Comparison of ENCODE assay signal across 1 cellular context in genomic region chr10:79413196-79413595, GRCh38.
TF ChIP-seq lines count a peak whose summit lies in the region.

No MANE protein-coding gene starts in this region.

TF ChIP-seq in GM23338, 12 proteins besides CTCF, POLR2A, EP300 and RAD21 (continued from another document):
- TF ChIP-seq, protein P1, sequence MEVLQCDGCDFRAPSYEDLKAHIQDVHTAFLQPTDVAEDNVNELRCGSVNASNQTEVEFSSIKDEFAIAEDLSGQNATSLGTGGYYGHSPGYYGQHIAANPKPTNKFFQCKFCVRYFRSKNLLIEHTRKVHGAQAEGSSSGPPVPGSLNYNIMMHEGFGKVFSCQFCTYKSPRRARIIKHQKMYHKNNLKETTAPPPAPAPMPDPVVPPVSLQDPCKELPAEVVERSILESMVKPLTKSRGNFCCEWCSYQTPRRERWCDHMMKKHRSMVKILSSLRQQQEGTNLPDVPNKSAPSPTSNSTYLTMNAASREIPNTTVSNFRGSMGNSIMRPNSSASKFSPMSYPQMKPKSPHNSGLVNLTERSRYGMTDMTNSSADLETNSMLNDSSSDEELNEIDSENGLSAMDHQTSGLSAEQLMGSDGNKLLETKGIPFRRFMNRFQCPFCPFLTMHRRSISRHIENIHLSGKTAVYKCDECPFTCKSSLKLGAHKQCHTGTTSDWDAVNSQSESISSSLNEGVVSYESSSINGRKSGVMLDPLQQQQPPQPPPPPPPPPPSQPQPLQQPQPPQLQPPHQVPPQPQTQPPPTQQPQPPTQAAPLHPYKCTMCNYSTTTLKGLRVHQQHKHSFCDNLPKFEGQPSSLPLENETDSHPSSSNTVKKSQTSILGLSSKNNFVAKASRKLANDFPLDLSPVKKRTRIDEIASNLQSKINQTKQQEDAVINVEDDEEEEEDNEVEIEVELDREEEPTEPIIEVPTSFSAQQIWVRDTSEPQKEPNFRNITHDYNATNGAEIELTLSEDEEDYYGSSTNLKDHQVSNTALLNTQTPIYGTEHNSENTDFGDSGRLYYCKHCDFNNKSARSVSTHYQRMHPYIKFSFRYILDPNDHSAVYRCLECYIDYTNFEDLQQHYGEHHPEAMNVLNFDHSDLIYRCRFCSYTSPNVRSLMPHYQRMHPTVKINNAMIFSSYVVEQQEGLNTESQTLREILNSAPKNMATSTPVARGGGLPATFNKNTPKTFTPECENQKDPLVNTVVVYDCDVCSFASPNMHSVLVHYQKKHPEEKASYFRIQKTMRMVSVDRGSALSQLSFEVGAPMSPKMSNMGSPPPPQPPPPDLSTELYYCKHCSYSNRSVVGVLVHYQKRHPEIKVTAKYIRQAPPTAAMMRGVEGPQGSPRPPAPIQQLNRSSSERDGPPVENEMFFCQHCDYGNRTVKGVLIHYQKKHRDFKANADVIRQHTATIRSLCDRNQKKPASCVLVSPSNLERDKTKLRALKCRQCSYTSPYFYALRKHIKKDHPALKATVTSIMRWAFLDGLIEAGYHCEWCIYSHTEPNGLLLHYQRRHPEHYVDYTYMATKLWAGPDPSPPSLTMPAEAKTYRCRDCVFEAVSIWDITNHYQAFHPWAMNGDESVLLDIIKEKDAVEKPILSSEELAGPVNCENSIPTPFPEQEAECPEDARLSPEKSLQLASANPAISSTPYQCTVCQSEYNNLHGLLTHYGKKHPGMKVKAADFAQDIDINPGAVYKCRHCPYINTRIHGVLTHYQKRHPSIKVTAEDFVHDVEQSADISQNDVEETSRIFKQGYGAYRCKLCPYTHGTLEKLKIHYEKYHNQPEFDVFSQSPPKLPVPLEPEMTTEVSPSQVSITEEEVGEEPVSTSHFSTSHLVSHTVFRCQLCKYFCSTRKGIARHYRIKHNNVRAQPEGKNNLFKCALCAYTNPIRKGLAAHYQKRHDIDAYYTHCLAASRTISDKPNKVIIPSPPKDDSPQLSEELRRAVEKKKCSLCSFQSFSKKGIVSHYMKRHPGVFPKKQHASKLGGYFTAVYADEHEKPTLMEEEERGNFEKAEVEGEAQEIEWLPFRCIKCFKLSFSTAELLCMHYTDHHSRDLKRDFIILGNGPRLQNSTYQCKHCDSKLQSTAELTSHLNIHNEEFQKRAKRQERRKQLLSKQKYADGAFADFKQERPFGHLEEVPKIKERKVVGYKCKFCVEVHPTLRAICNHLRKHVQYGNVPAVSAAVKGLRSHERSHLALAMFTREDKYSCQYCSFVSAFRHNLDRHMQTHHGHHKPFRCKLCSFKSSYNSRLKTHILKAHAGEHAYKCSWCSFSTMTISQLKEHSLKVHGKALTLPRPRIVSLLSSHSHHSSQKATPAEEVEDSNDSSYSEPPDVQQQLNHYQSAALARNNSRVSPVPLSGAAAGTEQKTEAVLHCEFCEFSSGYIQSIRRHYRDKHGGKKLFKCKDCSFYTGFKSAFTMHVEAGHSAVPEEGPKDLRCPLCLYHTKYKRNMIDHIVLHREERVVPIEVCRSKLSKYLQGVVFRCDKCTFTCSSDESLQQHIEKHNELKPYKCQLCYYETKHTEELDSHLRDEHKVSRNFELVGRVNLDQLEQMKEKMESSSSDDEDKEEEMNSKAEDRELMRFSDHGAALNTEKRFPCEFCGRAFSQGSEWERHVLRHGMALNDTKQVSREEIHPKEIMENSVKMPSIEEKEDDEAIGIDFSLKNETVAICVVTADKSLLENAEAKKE (CRISPR knock-in tag; IDR thresholded peaks at IDR 0.05): no peak
- no peak for TF ChIP-seq JUNB (IDR thresholded peaks at IDR 0.05; ENCODE audit: unreplicated experiment)
- no peak for TF ChIP-seq CREB1 (CRISPR knock-in tag; IDR thresholded peaks at IDR 0.05; ENCODE audit: low read depth)
- TF ChIP-seq ZNF331 (CRISPR knock-in tag; IDR thresholded peaks at IDR 0.05; ENCODE audit: low read depth): no peak
- no peak for TF ChIP-seq NANOG (IDR thresholded peaks at IDR 0.05; ENCODE audit: borderline replicate concordance)
- TF ChIP-seq POLR2AphosphoS5 (IDR thresholded peaks at IDR 0.05; ENCODE audit: low read depth): no peak
